In genomic region chr6:109092074-109092473, GRCh38 we compare ENCODE assay signal across 9 cellular contexts. TPM values are rescaled to one million over a fixed set of nuclear protein-coding genes. Genes with fewer than 3 reads are reported as not detected.
DNase-seq lines count a peak whose midpoint lies in the region; ATAC-seq and TF ChIP-seq lines count a peak whose summit lies in the region.
"Had no signal": no experiment of that assay in that cellular context is flagged by ENCODE, and none has a peak within 500 bp of the region (broad histone marks: within the 10 kb centered on the region; RNA-seq: fewer than 3 reads in every experiment).

No MANE protein-coding gene starts in this region.

- H3K27me3 Mint-ChIP-seq in HFFc6 (ENCODE audit: insufficient read depth) (no peaks in the 10 kb centered on the region; the same call in 1 of the 2 replicates), glutamatergic neuron (ENCODE audit: unreplicated experiment) (peaks cover 8% of the 10 kb centered on the region)
- H3K27me3 Mint-ChIP-seq in activated CD4-positive, alpha-beta memory T cell treated with anti-CD3 and anti-CD28 coated beads, Interleukin-2, amount 10 ng/mL, durations not matched to agents 7 days and 5 days = no peaks in the 10 kb centered on the region

- H3K4me1 Mint-ChIP-seq in HFFc6 (ENCODE audit: low read depth) = peaks cover 30% of the 10 kb centered on the region
- H3K4me1 Mint-ChIP-seq in activated CD4-positive, alpha-beta memory T cell treated with anti-CD3 and anti-CD28 coated beads, Interleukin-2, amount 10 ng/mL, durations not matched to agents 7 days and 5 days = peaks cover 45% of the 10 kb centered on the region
- peaks cover 30% of the 10 kb centered on the region for H3K4me1 Mint-ChIP-seq in glutamatergic neuron (ENCODE audit: low read depth, unreplicated experiment)

- H3K4me3 Mint-ChIP-seq in HFFc6 = peak overlapping the region; percentile 95
- peak overlapping the region; percentile 58 for H3K4me3 Mint-ChIP-seq in activated CD4-positive, alpha-beta memory T cell treated with anti-CD3 and anti-CD28 coated beads, Interleukin-2, amount 10 ng/mL, durations not matched to agents 7 days and 5 days
- H3K4me3 Mint-ChIP-seq in glutamatergic neuron (ENCODE audit: unreplicated experiment) = peak overlapping the region; percentile 79

- no peak overlapping the region for H3K27ac ChIP-seq in adrenal gland

- H3K9ac ChIP-seq in skeletal muscle satellite cell (ENCODE audit: low read depth, low read length) = peak overlapping the region; percentile 90

- WGBS in adrenal gland, 4 donors = 21 to 31% (median 25%) methylated on average over 1 of the region's 1 CpG

- peak overlapping the region; percentile 83 for H3K4me2 ChIP-seq in skeletal muscle satellite cell (ENCODE audit: low read length)

- H3K9me3 Mint-ChIP-seq in HFFc6 (no peaks in the 10 kb centered on the region), glutamatergic neuron (ENCODE audit: unreplicated experiment) (peaks cover 7% of the 10 kb centered on the region)
- no peaks in the 10 kb centered on the region for H3K9me3 Mint-ChIP-seq in activated CD4-positive, alpha-beta memory T cell treated with anti-CD3 and anti-CD28 coated beads, Interleukin-2, amount 10 ng/mL, durations not matched to agents 7 days and 5 days

- H3K4me3 ChIP-seq in skeletal muscle satellite cell (ENCODE audit: low read length) (peak overlapping the region; percentile 87), adrenal gland (peak overlapping the region in 2 of 4 donors; percentile 33 to 69)

- POLR2A ChIA-PET in activated CD4-positive, alpha-beta memory T cell treated with anti-CD3 and anti-CD28 coated beads, Interleukin-2, amount 10 ng/mL, durations not matched to agents 7 days and 5 days (lab: Charles Lee) = interaction anchor here (1.2 to 1.4 kb wide), 3 partner anchors 17 to 290 kb away, joined by 3 to 5 read pairs (median 3); partner anchors contain the start of gene CD164

- no peak for ATAC-seq in HG03175 (IDR thresholded peaks at IDR 0.05; ENCODE audit: unreplicated experiment)
- ATAC-seq in HG03521 (IDR thresholded peaks at IDR 0.05; ENCODE audit: unreplicated experiment) = no peak
- no peak for ATAC-seq in GM18520 (IDR thresholded peaks at IDR 0.05; ENCODE audit: unreplicated experiment)

- intact Hi-C loops in adrenal gland (cut with DNase I) = no loop called here

- no peak for TF ChIP-seq POLR2A in adrenal gland (IDR thresholded peaks at IDR 0.05)

- H3K27ac Mint-ChIP-seq in HFFc6 (no peak overlapping the region), glutamatergic neuron (ENCODE audit: unreplicated experiment) (no peak overlapping the region)
- no peak overlapping the region for H3K27ac Mint-ChIP-seq in activated CD4-positive, alpha-beta memory T cell treated with anti-CD3 and anti-CD28 coated beads, Interleukin-2, amount 10 ng/mL, durations not matched to agents 7 days and 5 days

- no peaks in the 10 kb centered on the region for H3K27me3 ChIP-seq in skeletal muscle satellite cell (ENCODE audit: control insufficient read depth, insufficient read depth, low read length)
- no peaks in the 10 kb centered on the region for H3K27me3 ChIP-seq in adrenal gland

- H3K4me1 ChIP-seq in skeletal muscle satellite cell (ENCODE audit: control insufficient read depth, insufficient read depth, low read length) (peaks cover 17% of the 10 kb centered on the region), adrenal gland (replicated peaks in 1 of 2) (peaks cover 12 to 46% of the 10 kb centered on the region in 2 donors)

- no peaks in the 10 kb centered on the region for H3K9me3 ChIP-seq in skeletal muscle satellite cell (replicated peaks; ENCODE audit: low read length)
- no peaks in the 10 kb centered on the region for H3K9me3 ChIP-seq in adrenal gland (replicated peaks in 1 of 3)

- H3K36me3 ChIP-seq in skeletal muscle satellite cell (ENCODE audit: insufficient read depth, low read length) (no peaks in the 10 kb centered on the region), adrenal gland (replicated peaks in 1 of 2) (no peaks in the 10 kb centered on the region)

- H3K36me3 Mint-ChIP-seq in HFFc6 (ENCODE audit: low read depth) = 0 out of 2 replicates have a peak, but pooled peaks cover 6% of the 10 kb centered on the region
- peaks cover 7% of the 10 kb centered on the region for H3K36me3 Mint-ChIP-seq in activated CD4-positive, alpha-beta memory T cell treated with anti-CD3 and anti-CD28 coated beads, Interleukin-2, amount 10 ng/mL, durations not matched to agents 7 days and 5 days (ENCODE audit: low read depth)
- H3K36me3 Mint-ChIP-seq in glutamatergic neuron (ENCODE audit: unreplicated experiment) = no peaks in the 10 kb centered on the region

- DNase-seq in HFFc6 (no peak), glutamatergic neuron (no peak), adrenal gland (no peak)
- no peak for DNase-seq in activated CD4-positive, alpha-beta memory T cell treated with anti-CD3 and anti-CD28 coated beads, Interleukin-2, amount 10 ng/mL, durations not matched to agents 7 days and 5 days
- DNase-seq: activated naive CD4-positive, alpha-beta T cell had no signal

- CTCF ChIA-PET in activated CD4-positive, alpha-beta memory T cell treated with anti-CD3 and anti-CD28 coated beads, Interleukin-2, amount 10 ng/mL, durations not matched to agents 7 days and 5 days (lab: Charles Lee) = no interaction called here

- TF ChIP-seq CTCF in HFFc6 (IDR thresholded peaks at IDR 0.05) (no peak), glutamatergic neuron (IDR thresholded peaks at IDR 0.05; ENCODE audit: partially characterized antibody, unreplicated experiment) (no peak), adrenal gland (IDR thresholded peaks at IDR 0.05) (no peak)

RNA-seq across cellular contexts. Expression of gene SESN1, which starts 2.6 kb away (rescaled TPM):
- total RNA-seq in HFFc6 (2021; fragmentation: NEBNext Ultra II Directional; extraction: Animal tissue kit (Norgen Biotek cat#: 25700)) = 10 to 100 TPM; 12.1 to 16.9 (median 13.7) TPM
- total RNA-seq in activated CD4-positive, alpha-beta memory T cell treated with anti-CD3 and anti-CD28 coated beads, Interleukin-2, amount 10 ng/mL, durations not matched to agents 7 days and 5 days = 10 to 100 TPM; 22.9 to 23.0 TPM
- total RNA-seq in glutamatergic neuron (ENCODE audit: unreplicated experiment) (27.1 TPM), adrenal gland (10 to 100 TPM; 24.0 to 72.7 (median 43.8) TPM)
- total RNA-seq in skeletal muscle satellite cell (2012; rRNA removed) = 11.8 and 16.0 TPM in 2 replicates
- polyA plus RNA-seq in adrenal gland = 10 to 100 TPM; 14.2 to 28.9 (median 25.1) TPM

RNA-seq across cellular contexts. Expression of gene CEP57L1, which starts 3.2 kb away (rescaled TPM):
- 10 to 100 TPM; 16.3 to 24.9 (median 21.6) TPM for total RNA-seq in HFFc6 (2021; fragmentation: NEBNext Ultra II Directional; extraction: Animal tissue kit (Norgen Biotek cat#: 25700))
- total RNA-seq in activated CD4-positive, alpha-beta memory T cell treated with anti-CD3 and anti-CD28 coated beads, Interleukin-2, amount 10 ng/mL, durations not matched to agents 7 days and 5 days = 10 to 100 TPM; 21.6 to 23.3 TPM
- total RNA-seq in glutamatergic neuron (ENCODE audit: unreplicated experiment) (22.7 TPM), adrenal gland (10 to 100 TPM in 6 of 8 donors, 1 to 10 TPM in 2; 9.1 to 28.0 (median 13.5) TPM)
- 17.9 and 25.6 TPM in 2 replicates for total RNA-seq in skeletal muscle satellite cell (2012; rRNA removed)
- polyA plus RNA-seq in adrenal gland = 10 to 100 TPM in 2 of 3 donors, 1 to 10 TPM in 1; 8.6 to 18.7 (median 18.3) TPM
